ENCODE assay signal across 16 cellular contexts in genomic region chr2:98547092-98547798, GRCh38.
A peak's percentile ranks its signal among the peaks of the same experiment; 100 is the strongest.
DNase-seq lines count a peak whose midpoint lies in the region; ATAC-seq and TF ChIP-seq lines count a peak whose summit lies in the region.
"Had no signal": no experiment of that assay in that cellular context is flagged by ENCODE, and none has a peak within 500 bp of the region (broad histone marks: within the 10 kb centered on the region; RNA-seq: fewer than 3 reads in every experiment).

No MANE protein-coding gene starts in this region.

- H2BK5ac ChIP-seq in neuronal stem cell (ENCODE audit: low read length), result no peak overlapping the region

- no peak overlapping the region for H4K8ac ChIP-seq in neuronal stem cell (ENCODE audit: low read depth, low read length)

- H3K4ac ChIP-seq in neuronal stem cell (ENCODE audit: low read length), result no peak overlapping the region

- intact Hi-C loops in activated CD4-positive, alpha-beta T cell treated with anti-CD3 and anti-CD28 coated beads for 36 hours (cut with DNase I, micrococcal nuclease), result no loop called here
- intact Hi-C loops in activated B cell treated with CpG ODN at 0.5 μM for 24 hours (cut with micrococcal nuclease), result no loop called here
- intact Hi-C loops in naive thymus-derived CD4-positive, alpha-beta T cell (cut with micrococcal nuclease), result no loop called here

- POLR2A ChIA-PET in activated CD4-positive, alpha-beta T cell treated with anti-CD3 and anti-CD28 coated beads for 36 hours (lab: Charles Lee), result no interaction called here
- POLR2A ChIA-PET in activated B cell treated with CpG ODN at 0.5 μM for 24 hours (lab: Charles Lee), result no interaction called here
- POLR2A ChIA-PET in naive thymus-derived CD4-positive, alpha-beta T cell (lab: Charles Lee), result interaction anchor here (0.8 kb wide), 1 partner anchor 137 kb away, joined by 3 read pairs; no protein-coding TSS in a partner anchor

- H3K4me3 ChIP-seq in naive thymus-derived CD4-positive, alpha-beta T cell (ENCODE audit: low read length), result no peak overlapping the region
- H3K4me3 ChIP-seq in neuronal stem cell (ENCODE audit: low read length in 2 of 2), result no peak overlapping the region
- H3K4me3 ChIP-seq: body of pancreas, gastroesophageal sphincter, mucosa of descending colon, vagina had no signal

- H3K18ac ChIP-seq in neuronal stem cell (ENCODE audit: low read length), result no peak overlapping the region

- peaks cover 0 to 11% of the 10 kb centered on the region in 2 donors for H3K4me1 ChIP-seq in naive thymus-derived CD4-positive, alpha-beta T cell (ENCODE audit: control insufficient read depth in 2 of 2, insufficient read depth in 2 of 2, low read length in 2 of 2)
- no peaks in the 10 kb centered on the region for H3K4me1 ChIP-seq in neuronal stem cell (ENCODE audit: control insufficient read depth in 2 of 2, insufficient read depth in 1 of 2, low read depth in 1 of 2, low read length in 2 of 2)
- H3K4me1 ChIP-seq: body of pancreas, gastroesophageal sphincter, vagina had no signal

- no peak overlapping the region for H2BK120ac ChIP-seq in neuronal stem cell (ENCODE audit: low read depth, low read length)

- H2AFZ ChIP-seq in neuronal stem cell (ENCODE audit: low read length), result no peak overlapping the region

- H3K9me3 ChIP-seq in naive thymus-derived CD4-positive, alpha-beta T cell (ENCODE audit: control insufficient read depth in 2 of 3, low read length in 3 of 3), result no peaks in the 10 kb centered on the region
- no peaks in the 10 kb centered on the region for H3K9me3 ChIP-seq in neuronal stem cell (replicated peaks in 1 of 2; ENCODE audit: control insufficient read depth in 2 of 2, insufficient read depth in 1 of 2, low read depth in 1 of 2, low read length in 2 of 2)
- H3K9me3 ChIP-seq: body of pancreas, gastroesophageal sphincter, mucosa of descending colon, vagina had no signal

- peaks cover 19 to 94% (median 28%) of the 10 kb centered on the region in 3 experiments for H3K36me3 ChIP-seq in naive thymus-derived CD4-positive, alpha-beta T cell (ENCODE audit: control insufficient read depth in 2 of 3, insufficient read depth in 3 of 3, low read length in 3 of 3)
- H3K36me3 ChIP-seq in neuronal stem cell (replicated peaks in 1 of 2; ENCODE audit: control insufficient read depth in 2 of 2, insufficient read depth in 2 of 2, low read length in 2 of 2), result peaks cover 7 to 81% of the 10 kb centered on the region in 2 donors

- no peak overlapping the region for H2AK5ac ChIP-seq in neuronal stem cell (ENCODE audit: low read depth, low read length)

- peaks cover 36% of the 10 kb centered on the region for H3K36me3 Mint-ChIP-seq in activated CD4-positive, alpha-beta T cell treated with anti-CD3 and anti-CD28 coated beads for 36 hours (ENCODE audit: low read depth)
- H3K36me3 Mint-ChIP-seq in activated B cell treated with CpG ODN at 0.5 μM for 24 hours (ENCODE audit: low read depth), result peaks cover 40% of the 10 kb centered on the region
- peaks cover 26 to 67% (median 47%) of the 10 kb centered on the region in 5 donors for H3K36me3 Mint-ChIP-seq in naive thymus-derived CD4-positive, alpha-beta T cell

- no peak overlapping the region for H4K91ac ChIP-seq in neuronal stem cell (ENCODE audit: low read depth, low read length, poor library complexity)

- peaks cover 48% of the 10 kb centered on the region for H3K4me1 Mint-ChIP-seq in activated CD4-positive, alpha-beta T cell treated with anti-CD3 and anti-CD28 coated beads for 36 hours
- peaks cover 33% of the 10 kb centered on the region for H3K4me1 Mint-ChIP-seq in activated B cell treated with CpG ODN at 0.5 μM for 24 hours
- peaks cover 37 to 60% (median 49%) of the 10 kb centered on the region in 7 donors for H3K4me1 Mint-ChIP-seq in naive thymus-derived CD4-positive, alpha-beta T cell

- no peak overlapping the region for H3K4me3 Mint-ChIP-seq in activated CD4-positive, alpha-beta T cell treated with anti-CD3 and anti-CD28 coated beads for 36 hours
- H3K4me3 Mint-ChIP-seq in activated B cell treated with CpG ODN at 0.5 μM for 24 hours, result peak overlapping the region; percentile 5
- peak overlapping the region in 6 of 10 donors; percentile 1 to 45 (median 10) for H3K4me3 Mint-ChIP-seq in naive thymus-derived CD4-positive, alpha-beta T cell

- peak overlapping the region; percentile 69 for H3K27ac Mint-ChIP-seq in activated CD4-positive, alpha-beta T cell treated with anti-CD3 and anti-CD28 coated beads for 36 hours
- peak overlapping the region; percentile 20 for H3K27ac Mint-ChIP-seq in activated B cell treated with CpG ODN at 0.5 μM for 24 hours
- H3K27ac Mint-ChIP-seq in naive thymus-derived CD4-positive, alpha-beta T cell, result peak overlapping the region; percentile 35 to 87 (median 69)

- H3K23ac ChIP-seq in neuronal stem cell (ENCODE audit: low read depth, low read length, poor library complexity), result no peak overlapping the region

- no peak overlapping the region for H2BK15ac ChIP-seq in neuronal stem cell (ENCODE audit: low read length)

- WGBS in neuronal stem cell (ENCODE audit: extremely low coverage in 2 of 2, insufficient read length in 2 of 2, insufficient replicate concordance in 1 of 2), 2 donors, result no CpG with 5 or more reads among the region's 2 CpGs

- no peaks in the 10 kb centered on the region for H3K27me3 Mint-ChIP-seq in activated CD4-positive, alpha-beta T cell treated with anti-CD3 and anti-CD28 coated beads for 36 hours
- no peaks in the 10 kb centered on the region for H3K27me3 Mint-ChIP-seq in activated B cell treated with CpG ODN at 0.5 μM for 24 hours
- no peaks in the 10 kb centered on the region for H3K27me3 Mint-ChIP-seq in naive thymus-derived CD4-positive, alpha-beta T cell

- no peak overlapping the region for H3K14ac ChIP-seq in neuronal stem cell (ENCODE audit: low read length)

- CTCF ChIA-PET in activated CD4-positive, alpha-beta T cell treated with anti-CD3 and anti-CD28 coated beads for 36 hours (lab: Charles Lee), result interaction anchor here (0.5 to 1.1 kb wide), 3 partner anchors 22 to 102 kb away, joined by 3 read pairs; no protein-coding TSS in a partner anchor
- CTCF ChIA-PET in activated B cell treated with CpG ODN at 0.5 μM for 24 hours (lab: Charles Lee), result no interaction called here
- CTCF ChIA-PET in naive thymus-derived CD4-positive, alpha-beta T cell (lab: Charles Lee), result interaction anchor here (0.7 kb wide), 1 partner anchor 290 kb away, joined by 5 read pairs; no protein-coding TSS in a partner anchor

- H3K9me3 Mint-ChIP-seq in activated CD4-positive, alpha-beta T cell treated with anti-CD3 and anti-CD28 coated beads for 36 hours (ENCODE audit: low read depth), result no peaks in the 10 kb centered on the region
- H3K9me3 Mint-ChIP-seq in activated B cell treated with CpG ODN at 0.5 μM for 24 hours, result no peaks in the 10 kb centered on the region
- no peaks in the 10 kb centered on the region for H3K9me3 Mint-ChIP-seq in naive thymus-derived CD4-positive, alpha-beta T cell

- no peak overlapping the region for H3K9ac ChIP-seq in neuronal stem cell (ENCODE audit: low read depth, low read length, poor library complexity)

- no peaks in the 10 kb centered on the region for H3K79me1 ChIP-seq in neuronal stem cell (ENCODE audit: low read depth, low read length)

- DNase-seq in activated CD4-positive, alpha-beta T cell treated with anti-CD3 and anti-CD28 coated beads for 36 hours, result no peak
- no peak for DNase-seq in activated CD4-positive, alpha-beta T cell treated with anti-CD3 and anti-CD28 coated beads for 48 hours
- DNase-seq in activated B cell treated with CpG ODN at 0.5 μM for 24 hours (no peak), neuronal stem cell (ENCODE audit: low spot score) (no peak)
- DNase-seq in naive thymus-derived CD4-positive, alpha-beta T cell, result no peak
- DNase-seq: body of pancreas; DMS 273 treated with DMSO at 0.1 percent for 48 hours; effector memory CD4-positive, alpha-beta T cell; mucosa of descending colon; stimulated activated CD4-positive, alpha-beta T cell treated with anti-CD3 and anti-CD28 coated beads, Interleukin-1b, Interleukin-23, amount 100 ng/mL, for 48 hours; T-helper 9 cell had no signal

- ATAC-seq in activated CD4-positive, alpha-beta T cell treated with anti-CD3 and anti-CD28 coated beads for 36 hours, result peak; percentile 16
- ATAC-seq in HG02885 (IDR thresholded peaks at IDR 0.05; ENCODE audit: poor library complexity, unreplicated experiment) (peak; percentile 48), activated B cell treated with CpG ODN at 0.5 μM for 24 hours (ENCODE audit: low read depth) (no peak), GM18909 (IDR thresholded peaks at IDR 0.05; ENCODE audit: poor library complexity, unreplicated experiment) (no peak), GM18502 (IDR thresholded peaks at IDR 0.05; ENCODE audit: poor library complexity, unreplicated experiment) (no peak)
- no peak for ATAC-seq in naive thymus-derived CD4-positive, alpha-beta T cell
- ATAC-seq: body of pancreas, mucosa of descending colon had no signal

- TF ChIP-seq CTCF in activated B cell treated with CpG ODN at 0.5 μM for 24 hours (IDR thresholded peaks at IDR 0.05), result no peak

- H3K27ac ChIP-seq in naive thymus-derived CD4-positive, alpha-beta T cell (ENCODE audit: low read depth, low read length), result no peak overlapping the region
- no peak overlapping the region for H3K27ac ChIP-seq in neuronal stem cell (replicated peaks; ENCODE audit: low read length)
- H3K27ac ChIP-seq: body of pancreas, gastroesophageal sphincter, vagina had no signal

- H3K27me3 ChIP-seq in naive thymus-derived CD4-positive, alpha-beta T cell (ENCODE audit: control insufficient read depth in 2 of 2, insufficient read depth in 2 of 2, low read length in 2 of 2), result no peaks in the 10 kb centered on the region
- H3K27me3 ChIP-seq in neuronal stem cell (ENCODE audit: control insufficient read depth in 3 of 3, insufficient read depth in 3 of 3, low read depth in 1 of 3, low read length in 3 of 3), result no peaks in the 10 kb centered on the region
- H3K27me3 ChIP-seq: body of pancreas, gastroesophageal sphincter, vagina had no signal

- H2BK12ac ChIP-seq in neuronal stem cell (ENCODE audit: low read length), result no peak overlapping the region

- no peak overlapping the region for H3K4me2 ChIP-seq in neuronal stem cell (ENCODE audit: insufficient read depth, low read length, poor library complexity, severe bottlenecking)

Comparison
In these comparisons a context has a peak if more than half of its experiments do, and no peak if none do; other contexts are left out.
1. ATAC-seq: peak in activated CD4-positive, alpha-beta T cell treated with anti-CD3 and anti-CD28 coated beads for 36 hours (single experiment) and HG02885 (single experiment); none in activated B cell treated with CpG ODN at 0.5 μM for 24 hours (single experiment), naive thymus-derived CD4-positive, alpha-beta T cell (single experiment), GM18909 (single experiment) and GM18502 (single experiment).
2. Peak in every context shown above with its lines, with median percentiles within 50 percentile points of each other: H3K27ac Mint-ChIP-seq.